In genomic region chrY:14524246-14525180, GRCh38 we compare ENCODE assay signal across 1 cellular context.
TF ChIP-seq lines count a peak whose summit lies in the region.

NLGN4Y (plus strand) TSS chrY:14524529; CDS start chrY:14622120, 97,591 bp downstream.

TF ChIP-seq in HepG2, 621 proteins besides CTCF, POLR2A, EP300 and RAD21 (continued from another document and continues in another):
- TF ChIP-seq HNF4A (CRISPR knock-in tag; IDR thresholded peaks at IDR 0.05) (peak; percentile 53), ZNF605 (CRISPR knock-in tag; IDR thresholded peaks at IDR 0.05) (no peak), AKAP8 (CRISPR knock-in tag; IDR thresholded peaks at IDR 0.05) (no peak), HNRNPLL (IDR thresholded peaks at IDR 0.05; ENCODE audit: low read depth, low read length, poor library complexity, severe bottlenecking) (peak; percentile 45), ZBTB7A (CRISPR knock-in tag; IDR thresholded peaks at IDR 0.05) (peak; percentile 51; the same call in 1 of the 2 replicates), KMT2A (CRISPR knock-in tag; IDR thresholded peaks at IDR 0.05) (0 out of 2 replicates have a peak, but pooled peaks have one; percentile 30), ZFY (CRISPR knock-in tag; IDR thresholded peaks at IDR 0.05) (peak; percentile 89), ZNF333 (CRISPR knock-in tag; IDR thresholded peaks at IDR 0.05; ENCODE audit: borderline replicate concordance) (no peak), MED1 (CRISPR knock-in tag; IDR thresholded peaks at IDR 0.05) (no peak), TARDBP (CRISPR knock-in tag; IDR thresholded peaks at IDR 0.05) (no peak), TBX2 (CRISPR knock-in tag; IDR thresholded peaks at IDR 0.05; ENCODE audit: borderline replicate concordance) (peak; percentile 6; the same call in 1 of the 2 replicates), ZNF704 (CRISPR knock-in tag; IDR thresholded peaks at IDR 0.05; ENCODE audit: borderline replicate concordance) (no peak), PAXIP1 (CRISPR knock-in tag; conservative IDR thresholded peaks at IDR 0.05) (peak; percentile 19; the same call in 1 of the 2 replicates), KAT7 (CRISPR knock-in tag; IDR thresholded peaks at IDR 0.05; ENCODE audit: borderline replicate concordance) (0 out of 2 replicates have a peak, but pooled peaks have one; percentile 39), TAF1 (CRISPR knock-in tag; IDR thresholded peaks at IDR 0.05) (peak; percentile 55; the same call in 1 of the 2 replicates), STAG1 (CRISPR knock-in tag; IDR thresholded peaks at IDR 0.05) (peak; percentile 29; the same call in 1 of the 2 replicates), PRDM15 (CRISPR knock-in tag; IDR thresholded peaks at IDR 0.05) (0 out of 2 replicates have a peak, but pooled peaks have one; percentile 25), ZBTB7B (CRISPR knock-in tag; IDR thresholded peaks at IDR 0.05) (peak; percentile 45; the same call in 1 of the 2 replicates), SALL1 (CRISPR knock-in tag; IDR thresholded peaks at IDR 0.05) (peak; percentile 9; the same call in 1 of the 2 replicates), ZNF557 (CRISPR knock-in tag; IDR thresholded peaks at IDR 0.05) (no peak), CBFB (CRISPR knock-in tag; IDR thresholded peaks at IDR 0.05) (peak; percentile 61; the same call in 1 of the 2 replicates), PHF8 (CRISPR knock-in tag; IDR thresholded peaks at IDR 0.05) (peak; percentile 91), KAT8 (CRISPR knock-in tag; IDR thresholded peaks at IDR 0.05) (no peak), ZBTB34 (CRISPR knock-in tag; IDR thresholded peaks at IDR 0.05) (no peak), GATAD2A (CRISPR knock-in tag; IDR thresholded peaks at IDR 0.05) (no peak), ZNF292 (CRISPR knock-in tag; IDR thresholded peaks at IDR 0.05; ENCODE audit: borderline replicate concordance, low read depth) (peak; percentile 66), TFAP4 (IDR thresholded peaks at IDR 0.05; ENCODE audit: borderline replicate concordance, low read depth) (no peak), MAZ (IDR thresholded peaks at IDR 0.05; ENCODE audit: borderline replicate concordance, low read depth, low read length) (no peak), MAZ (CRISPR knock-in tag; IDR thresholded peaks at IDR 0.05; ENCODE audit: low read depth) (peak; percentile 30; the same call in 1 of the 2 replicates), ARNTL (CRISPR knock-in tag; IDR thresholded peaks at IDR 0.05) (no peak), GABPB1 (CRISPR knock-in tag; IDR thresholded peaks at IDR 0.05) (peak; percentile 60; the same call in 1 of the 2 replicates), ZSCAN31 (CRISPR knock-in tag; IDR thresholded peaks at IDR 0.05; ENCODE audit: low read depth) (no peak), ASH2L (IDR thresholded peaks at IDR 0.05; ENCODE audit: insufficient read length, low read depth, low read length) (peak; percentile 40)
- TF ChIP-seq, protein P1, sequence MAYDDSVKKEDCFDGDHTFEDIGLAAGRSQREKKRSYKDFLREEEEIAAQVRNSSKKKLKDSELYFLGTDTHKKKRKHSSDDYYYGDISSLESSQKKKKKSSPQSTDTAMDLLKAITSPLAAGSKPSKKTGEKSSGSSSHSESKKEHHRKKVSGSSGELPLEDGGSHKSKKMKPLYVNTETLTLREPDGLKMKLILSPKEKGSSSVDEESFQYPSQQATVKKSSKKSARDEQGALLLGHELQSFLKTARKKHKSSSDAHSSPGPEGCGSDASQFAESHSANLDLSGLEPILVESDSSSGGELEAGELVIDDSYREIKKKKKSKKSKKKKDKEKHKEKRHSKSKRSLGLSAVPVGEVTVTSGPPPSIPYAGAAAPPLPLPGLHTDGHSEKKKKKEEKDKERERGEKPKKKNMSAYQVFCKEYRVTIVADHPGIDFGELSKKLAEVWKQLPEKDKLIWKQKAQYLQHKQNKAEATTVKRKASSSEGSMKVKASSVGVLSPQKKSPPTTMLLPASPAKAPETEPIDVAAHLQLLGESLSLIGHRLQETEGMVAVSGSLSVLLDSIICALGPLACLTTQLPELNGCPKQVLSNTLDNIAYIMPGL (CRISPR knock-in tag; IDR thresholded peaks at IDR 0.05; ENCODE audit: borderline replicate concordance in 1 of 2, low read depth in 1 of 2) = peak; percentile 47 to 89; a peak in 3 of 4 replicates
- TF ChIP-seq, protein P2, sequence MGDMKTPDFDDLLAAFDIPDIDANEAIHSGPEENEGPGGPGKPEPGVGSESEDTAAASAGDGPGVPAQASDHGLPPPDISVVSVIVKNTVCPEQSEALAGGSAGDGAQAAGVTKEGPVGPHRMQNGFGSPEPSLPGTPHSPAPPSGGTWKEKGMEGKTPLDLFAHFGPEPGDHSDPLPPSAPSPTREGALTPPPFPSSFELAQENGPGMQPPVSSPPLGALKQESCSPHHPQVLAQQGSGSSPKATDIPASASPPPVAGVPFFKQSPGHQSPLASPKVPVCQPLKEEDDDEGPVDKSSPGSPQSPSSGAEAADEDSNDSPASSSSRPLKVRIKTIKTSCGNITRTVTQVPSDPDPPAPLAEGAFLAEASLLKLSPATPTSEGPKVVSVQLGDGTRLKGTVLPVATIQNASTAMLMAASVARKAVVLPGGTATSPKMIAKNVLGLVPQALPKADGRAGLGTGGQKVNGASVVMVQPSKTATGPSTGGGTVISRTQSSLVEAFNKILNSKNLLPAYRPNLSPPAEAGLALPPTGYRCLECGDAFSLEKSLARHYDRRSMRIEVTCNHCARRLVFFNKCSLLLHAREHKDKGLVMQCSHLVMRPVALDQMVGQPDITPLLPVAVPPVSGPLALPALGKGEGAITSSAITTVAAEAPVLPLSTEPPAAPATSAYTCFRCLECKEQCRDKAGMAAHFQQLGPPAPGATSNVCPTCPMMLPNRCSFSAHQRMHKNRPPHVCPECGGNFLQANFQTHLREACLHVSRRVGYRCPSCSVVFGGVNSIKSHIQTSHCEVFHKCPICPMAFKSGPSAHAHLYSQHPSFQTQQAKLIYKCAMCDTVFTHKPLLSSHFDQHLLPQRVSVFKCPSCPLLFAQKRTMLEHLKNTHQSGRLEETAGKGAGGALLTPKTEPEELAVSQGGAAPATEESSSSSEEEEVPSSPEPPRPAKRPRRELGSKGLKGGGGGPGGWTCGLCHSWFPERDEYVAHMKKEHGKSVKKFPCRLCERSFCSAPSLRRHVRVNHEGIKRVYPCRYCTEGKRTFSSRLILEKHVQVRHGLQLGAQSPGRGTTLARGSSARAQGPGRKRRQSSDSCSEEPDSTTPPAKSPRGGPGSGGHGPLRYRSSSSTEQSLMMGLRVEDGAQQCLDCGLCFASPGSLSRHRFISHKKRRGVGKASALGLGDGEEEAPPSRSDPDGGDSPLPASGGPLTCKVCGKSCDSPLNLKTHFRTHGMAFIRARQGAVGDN (CRISPR knock-in tag; IDR thresholded peaks at IDR 0.05) = peak; percentile 74
- TF ChIP-seq, protein P3, sequence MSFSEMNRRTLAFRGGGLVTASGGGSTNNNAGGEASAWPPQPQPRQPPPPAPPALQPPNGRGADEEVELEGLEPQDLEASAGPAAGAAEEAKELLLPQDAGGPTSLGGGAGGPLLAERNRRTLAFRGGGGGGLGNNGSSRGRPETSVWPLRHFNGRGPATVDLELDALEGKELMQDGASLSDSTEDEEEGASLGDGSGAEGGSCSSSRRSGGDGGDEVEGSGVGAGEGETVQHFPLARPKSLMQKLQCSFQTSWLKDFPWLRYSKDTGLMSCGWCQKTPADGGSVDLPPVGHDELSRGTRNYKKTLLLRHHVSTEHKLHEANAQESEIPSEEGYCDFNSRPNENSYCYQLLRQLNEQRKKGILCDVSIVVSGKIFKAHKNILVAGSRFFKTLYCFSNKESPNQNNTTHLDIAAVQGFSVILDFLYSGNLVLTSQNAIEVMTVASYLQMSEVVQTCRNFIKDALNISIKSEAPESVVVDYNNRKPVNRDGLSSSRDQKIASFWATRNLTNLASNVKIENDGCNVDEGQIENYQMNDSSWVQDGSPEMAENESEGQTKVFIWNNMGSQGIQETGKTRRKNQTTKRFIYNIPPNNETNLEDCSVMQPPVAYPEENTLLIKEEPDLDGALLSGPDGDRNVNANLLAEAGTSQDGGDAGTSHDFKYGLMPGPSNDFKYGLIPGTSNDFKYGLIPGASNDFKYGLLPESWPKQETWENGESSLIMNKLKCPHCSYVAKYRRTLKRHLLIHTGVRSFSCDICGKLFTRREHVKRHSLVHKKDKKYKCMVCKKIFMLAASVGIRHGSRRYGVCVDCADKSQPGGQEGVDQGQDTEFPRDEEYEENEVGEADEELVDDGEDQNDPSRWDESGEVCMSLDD (CRISPR knock-in tag; IDR thresholded peaks at IDR 0.05; ENCODE audit: borderline replicate concordance) = 0 out of 2 replicates have a peak, but pooled peaks have one; percentile 56
- TF ChIP-seq, protein P4, sequence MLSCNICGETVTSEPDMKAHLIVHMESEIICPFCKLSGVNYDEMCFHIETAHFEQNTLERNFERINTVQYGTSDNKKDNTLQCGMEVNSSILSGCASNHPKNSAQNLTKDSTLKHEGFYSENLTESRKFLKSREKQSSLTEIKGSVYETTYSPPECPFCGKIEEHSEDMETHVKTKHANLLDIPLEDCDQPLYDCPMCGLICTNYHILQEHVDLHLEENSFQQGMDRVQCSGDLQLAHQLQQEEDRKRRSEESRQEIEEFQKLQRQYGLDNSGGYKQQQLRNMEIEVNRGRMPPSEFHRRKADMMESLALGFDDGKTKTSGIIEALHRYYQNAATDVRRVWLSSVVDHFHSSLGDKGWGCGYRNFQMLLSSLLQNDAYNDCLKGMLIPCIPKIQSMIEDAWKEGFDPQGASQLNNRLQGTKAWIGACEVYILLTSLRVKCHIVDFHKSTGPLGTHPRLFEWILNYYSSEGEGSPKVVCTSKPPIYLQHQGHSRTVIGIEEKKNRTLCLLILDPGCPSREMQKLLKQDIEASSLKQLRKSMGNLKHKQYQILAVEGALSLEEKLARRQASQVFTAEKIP (CRISPR knock-in tag; IDR thresholded peaks at IDR 0.05; ENCODE audit: borderline replicate concordance) = no peak
